1 cellular context compared by ENCODE assay signal in the genomic region with DNA sequence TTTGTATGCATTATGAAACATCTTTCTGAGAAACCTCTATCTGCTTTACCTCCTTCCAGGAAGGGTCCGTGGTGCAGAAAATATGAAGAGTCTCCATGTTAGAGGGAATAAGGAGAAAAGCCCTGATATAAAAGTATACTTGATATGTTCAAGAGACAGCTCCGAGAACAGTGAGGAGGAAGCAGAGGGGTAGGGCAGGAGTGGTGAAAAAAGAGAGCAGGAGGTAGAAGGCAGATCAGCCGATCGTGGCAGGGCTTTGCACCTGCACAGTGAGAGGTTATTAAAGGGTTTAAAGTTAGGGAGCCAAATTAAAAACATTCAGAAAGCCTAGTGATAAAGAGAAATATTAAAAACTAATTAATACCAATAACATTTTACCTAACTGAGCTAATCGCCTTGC.
TF ChIP-seq lines count a peak whose summit lies in the region.

No MANE protein-coding gene starts in this region.

TF ChIP-seq in A549, 52 proteins besides CTCF, POLR2A, EP300 and RAD21 (continued from another document):
- TF ChIP-seq HES2 (IDR thresholded peaks at IDR 0.05) (no peak), CEBPB (IDR thresholded peaks at IDR 0.05) (no peak)
